1 cellular context compared by ENCODE assay signal in the genomic region with DNA sequence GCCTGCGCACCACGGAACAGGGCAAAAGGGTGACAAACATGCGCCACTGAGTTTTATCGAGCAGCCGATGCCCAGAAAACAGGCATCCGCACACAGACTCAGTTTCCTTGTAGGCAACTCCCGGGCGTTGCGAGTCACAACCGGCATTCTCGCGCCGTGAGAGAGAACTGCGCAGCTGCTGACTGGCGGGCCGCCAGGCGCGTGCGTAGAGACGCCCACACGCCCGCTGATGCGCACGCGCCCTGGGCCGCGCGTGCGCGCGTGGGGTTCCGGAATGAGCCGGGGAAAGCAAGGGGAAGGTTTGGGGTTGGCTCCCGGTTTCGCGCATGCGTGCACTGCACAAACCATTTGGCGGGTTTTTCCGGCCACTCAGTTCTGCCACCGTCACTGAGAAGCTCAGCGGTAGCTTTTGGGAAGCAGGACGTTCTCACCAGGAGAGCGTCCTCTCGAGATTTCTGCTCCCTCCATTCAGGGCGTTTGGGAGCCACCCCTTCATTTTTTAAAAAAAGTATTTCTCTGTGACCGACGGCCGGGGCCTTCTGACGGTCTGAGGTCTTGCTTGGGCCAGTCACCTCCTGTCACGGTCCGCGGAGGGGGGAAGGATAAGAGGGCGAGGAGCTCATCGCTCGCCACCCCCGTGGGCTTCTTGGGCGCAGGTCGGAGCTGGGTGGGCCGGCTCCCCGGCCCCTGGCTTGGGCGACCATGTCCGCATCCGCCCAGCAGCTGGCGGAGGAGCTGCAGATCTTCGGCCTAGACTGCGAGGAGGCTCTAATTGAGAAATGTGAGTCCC.
TF ChIP-seq lines count a peak whose summit lies in the region.

A gene with protein sequence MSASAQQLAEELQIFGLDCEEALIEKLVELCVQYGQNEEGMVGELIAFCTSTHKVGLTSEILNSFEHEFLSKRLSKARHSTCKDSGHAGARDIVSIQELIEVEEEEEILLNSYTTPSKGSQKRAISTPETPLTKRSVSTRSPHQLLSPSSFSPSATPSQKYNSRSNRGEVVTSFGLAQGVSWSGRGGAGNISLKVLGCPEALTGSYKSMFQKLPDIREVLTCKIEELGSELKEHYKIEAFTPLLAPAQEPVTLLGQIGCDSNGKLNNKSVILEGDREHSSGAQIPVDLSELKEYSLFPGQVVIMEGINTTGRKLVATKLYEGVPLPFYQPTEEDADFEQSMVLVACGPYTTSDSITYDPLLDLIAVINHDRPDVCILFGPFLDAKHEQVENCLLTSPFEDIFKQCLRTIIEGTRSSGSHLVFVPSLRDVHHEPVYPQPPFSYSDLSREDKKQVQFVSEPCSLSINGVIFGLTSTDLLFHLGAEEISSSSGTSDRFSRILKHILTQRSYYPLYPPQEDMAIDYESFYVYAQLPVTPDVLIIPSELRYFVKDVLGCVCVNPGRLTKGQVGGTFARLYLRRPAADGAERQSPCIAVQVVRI (plus strand): TSS at position 372 of the 790 bp plus-strand sequence. CDS start 331 bp downstream, at position 703.

TF ChIP-seq in GM12878, 131 proteins besides CTCF, POLR2A, EP300 and RAD21 (continued from another document and continues in another):
- TF ChIP-seq TAF1 (IDR thresholded peaks at IDR 0.05; ENCODE audit: borderline replicate concordance, low read depth, low read length) (peak; percentile 85; the same call in 1 of the 2 replicates), KDM1A (IDR thresholded peaks at IDR 0.05; ENCODE audit: borderline replicate concordance) (no peak), BCL11A (IDR thresholded peaks at IDR 0.05; ENCODE audit: low read depth, low read length) (no peak), SREBF2 (IDR thresholded peaks at IDR 0.05; ENCODE audit: low read length) (no peak), IRF4 (IDR thresholded peaks at IDR 0.05; ENCODE audit: low read depth, low read length) (0 out of 2 replicates have a peak, but pooled peaks have one; percentile 8), SMAD5 (IDR thresholded peaks at IDR 0.05; ENCODE audit: low read depth) (peak; percentile 90), HCFC1 (IDR thresholded peaks at IDR 0.05; ENCODE audit: low read length) (peak; percentile 32; the same call in 1 of the 2 replicates), RB1 (IDR thresholded peaks at IDR 0.05; ENCODE audit: borderline replicate concordance) (peak; percentile 97; the same call in 1 of the 2 replicates), BRCA1 (IDR thresholded peaks at IDR 0.05; ENCODE audit: low read depth, low read length) (no peak), EZH2 (IDR thresholded peaks at IDR 0.05; ENCODE audit: borderline replicate concordance, control insufficient read depth, low read depth, low read length) (no peak), BHLHE40 (IDR thresholded peaks at IDR 0.05; ENCODE audit: borderline replicate concordance in 1 of 2, low read depth in 2 of 2, low read length in 1 of 2) (peak; percentile 85 to 94), ASH2L (IDR thresholded peaks at IDR 0.05; ENCODE audit: borderline replicate concordance, low read depth) (no peak), ETV6 (conservative IDR thresholded peaks at IDR 0.05 in 1 of 2, IDR thresholded peaks at IDR 0.05 in 1 of 2; ENCODE audit: borderline replicate concordance in 1 of 2, low read depth in 1 of 2) (no peak), STAT3 (IDR thresholded peaks at IDR 0.05; ENCODE audit: low read depth, low read length) (no peak), JUND (IDR thresholded peaks at IDR 0.05; ENCODE audit: low read depth, low read length) (no peak), SIN3A (IDR thresholded peaks at IDR 0.05; ENCODE audit: low read depth, low read length) (peak; percentile 83), SIX5 (IDR thresholded peaks at IDR 0.05; ENCODE audit: low read depth, low read length, severe bottlenecking) (no peak), BMI1 (IDR thresholded peaks at IDR 0.05; ENCODE audit: borderline replicate concordance) (no peak), GABPA (IDR thresholded peaks at IDR 0.05; ENCODE audit: low read depth) (no peak), EGR1 (IDR thresholded peaks at IDR 0.05; ENCODE audit: borderline replicate concordance in 1 of 2, low read depth in 2 of 2, low read length in 2 of 2) (peak in 1 of 2 experiments; percentile 96; a peak in 2 of 3 replicates), IKZF1 (conservative IDR thresholded peaks at IDR 0.05) (peak; percentile 100), TBL1XR1 (IDR thresholded peaks at IDR 0.05; ENCODE audit: low read depth, low read length) (no peak), GATAD2B (conservative IDR thresholded peaks at IDR 0.05; ENCODE audit: low read depth) (peak; percentile 17; the same call in 1 of the 2 replicates), CBFB (IDR thresholded peaks at IDR 0.05; ENCODE audit: low read depth) (peak; percentile 58), KAT2A (conservative IDR thresholded peaks at IDR 0.05; ENCODE audit: control insufficient read depth, low read depth, low read length) (no peak), ZNF24 (IDR thresholded peaks at IDR 0.05) (no peak), RBBP5 (conservative IDR thresholded peaks at IDR 0.05) (no peak)
- TF ChIP-seq, protein P1, sequence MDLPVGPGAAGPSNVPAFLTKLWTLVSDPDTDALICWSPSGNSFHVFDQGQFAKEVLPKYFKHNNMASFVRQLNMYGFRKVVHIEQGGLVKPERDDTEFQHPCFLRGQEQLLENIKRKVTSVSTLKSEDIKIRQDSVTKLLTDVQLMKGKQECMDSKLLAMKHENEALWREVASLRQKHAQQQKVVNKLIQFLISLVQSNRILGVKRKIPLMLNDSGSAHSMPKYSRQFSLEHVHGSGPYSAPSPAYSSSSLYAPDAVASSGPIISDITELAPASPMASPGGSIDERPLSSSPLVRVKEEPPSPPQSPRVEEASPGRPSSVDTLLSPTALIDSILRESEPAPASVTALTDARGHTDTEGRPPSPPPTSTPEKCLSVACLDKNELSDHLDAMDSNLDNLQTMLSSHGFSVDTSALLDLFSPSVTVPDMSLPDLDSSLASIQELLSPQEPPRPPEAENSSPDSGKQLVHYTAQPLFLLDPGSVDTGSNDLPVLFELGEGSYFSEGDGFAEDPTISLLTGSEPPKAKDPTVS (IDR thresholded peaks at IDR 0.05; ENCODE audit: low read depth, low read length) = no peak
- TF ChIP-seq, protein P2, sequence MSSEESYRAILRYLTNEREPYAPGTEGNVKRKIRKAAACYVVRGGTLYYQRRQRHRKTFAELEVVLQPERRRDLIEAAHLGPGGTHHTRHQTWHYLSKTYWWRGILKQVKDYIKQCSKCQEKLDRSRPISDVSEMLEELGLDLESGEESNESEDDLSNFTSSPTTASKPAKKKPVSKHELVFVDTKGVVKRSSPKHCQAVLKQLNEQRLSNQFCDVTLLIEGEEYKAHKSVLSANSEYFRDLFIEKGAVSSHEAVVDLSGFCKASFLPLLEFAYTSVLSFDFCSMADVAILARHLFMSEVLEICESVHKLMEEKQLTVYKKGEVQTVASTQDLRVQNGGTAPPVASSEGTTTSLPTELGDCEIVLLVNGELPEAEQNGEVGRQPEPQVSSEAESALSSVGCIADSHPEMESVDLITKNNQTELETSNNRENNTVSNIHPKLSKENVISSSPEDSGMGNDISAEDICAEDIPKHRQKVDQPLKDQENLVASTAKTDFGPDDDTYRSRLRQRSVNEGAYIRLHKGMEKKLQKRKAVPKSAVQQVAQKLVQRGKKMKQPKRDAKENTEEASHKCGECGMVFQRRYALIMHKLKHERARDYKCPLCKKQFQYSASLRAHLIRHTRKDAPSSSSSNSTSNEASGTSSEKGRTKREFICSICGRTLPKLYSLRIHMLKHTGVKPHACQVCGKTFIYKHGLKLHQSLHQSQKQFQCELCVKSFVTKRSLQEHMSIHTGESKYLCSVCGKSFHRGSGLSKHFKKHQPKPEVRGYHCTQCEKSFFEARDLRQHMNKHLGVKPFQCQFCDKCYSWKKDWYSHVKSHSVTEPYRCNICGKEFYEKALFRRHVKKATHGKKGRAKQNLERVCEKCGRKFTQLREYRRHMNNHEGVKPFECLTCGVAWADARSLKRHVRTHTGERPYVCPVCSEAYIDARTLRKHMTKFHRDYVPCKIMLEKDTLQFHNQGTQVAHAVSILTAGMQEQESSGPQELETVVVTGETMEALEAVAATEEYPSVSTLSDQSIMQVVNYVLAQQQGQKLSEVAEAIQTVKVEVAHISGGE (CRISPR knock-in tag; IDR thresholded peaks at IDR 0.05) = no peak
- TF ChIP-seq, protein P3, sequence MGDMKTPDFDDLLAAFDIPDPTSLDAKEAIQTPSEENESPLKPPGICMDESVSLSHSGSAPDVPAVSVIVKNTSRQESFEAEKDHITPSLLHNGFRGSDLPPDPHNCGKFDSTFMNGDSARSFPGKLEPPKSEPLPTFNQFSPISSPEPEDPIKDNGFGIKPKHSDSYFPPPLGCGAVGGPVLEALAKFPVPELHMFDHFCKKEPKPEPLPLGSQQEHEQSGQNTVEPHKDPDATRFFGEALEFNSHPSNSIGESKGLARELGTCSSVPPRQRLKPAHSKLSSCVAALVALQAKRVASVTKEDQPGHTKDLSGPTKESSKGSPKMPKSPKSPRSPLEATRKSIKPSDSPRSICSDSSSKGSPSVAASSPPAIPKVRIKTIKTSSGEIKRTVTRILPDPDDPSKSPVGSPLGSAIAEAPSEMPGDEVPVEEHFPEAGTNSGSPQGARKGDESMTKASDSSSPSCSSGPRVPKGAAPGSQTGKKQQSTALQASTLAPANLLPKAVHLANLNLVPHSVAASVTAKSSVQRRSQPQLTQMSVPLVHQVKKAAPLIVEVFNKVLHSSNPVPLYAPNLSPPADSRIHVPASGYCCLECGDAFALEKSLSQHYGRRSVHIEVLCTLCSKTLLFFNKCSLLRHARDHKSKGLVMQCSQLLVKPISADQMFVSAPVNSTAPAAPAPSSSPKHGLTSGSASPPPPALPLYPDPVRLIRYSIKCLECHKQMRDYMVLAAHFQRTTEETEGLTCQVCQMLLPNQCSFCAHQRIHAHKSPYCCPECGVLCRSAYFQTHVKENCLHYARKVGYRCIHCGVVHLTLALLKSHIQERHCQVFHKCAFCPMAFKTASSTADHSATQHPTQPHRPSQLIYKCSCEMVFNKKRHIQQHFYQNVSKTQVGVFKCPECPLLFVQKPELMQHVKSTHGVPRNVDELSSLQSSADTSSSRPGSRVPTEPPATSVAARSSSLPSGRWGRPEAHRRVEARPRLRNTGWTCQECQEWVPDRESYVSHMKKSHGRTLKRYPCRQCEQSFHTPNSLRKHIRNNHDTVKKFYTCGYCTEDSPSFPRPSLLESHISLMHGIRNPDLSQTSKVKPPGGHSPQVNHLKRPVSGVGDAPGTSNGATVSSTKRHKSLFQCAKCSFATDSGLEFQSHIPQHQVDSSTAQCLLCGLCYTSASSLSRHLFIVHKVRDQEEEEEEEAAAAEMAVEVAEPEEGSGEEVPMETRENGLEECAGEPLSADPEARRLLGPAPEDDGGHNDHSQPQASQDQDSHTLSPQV (IDR thresholded peaks at IDR 0.05) = no peak
- TF ChIP-seq, protein P4, sequence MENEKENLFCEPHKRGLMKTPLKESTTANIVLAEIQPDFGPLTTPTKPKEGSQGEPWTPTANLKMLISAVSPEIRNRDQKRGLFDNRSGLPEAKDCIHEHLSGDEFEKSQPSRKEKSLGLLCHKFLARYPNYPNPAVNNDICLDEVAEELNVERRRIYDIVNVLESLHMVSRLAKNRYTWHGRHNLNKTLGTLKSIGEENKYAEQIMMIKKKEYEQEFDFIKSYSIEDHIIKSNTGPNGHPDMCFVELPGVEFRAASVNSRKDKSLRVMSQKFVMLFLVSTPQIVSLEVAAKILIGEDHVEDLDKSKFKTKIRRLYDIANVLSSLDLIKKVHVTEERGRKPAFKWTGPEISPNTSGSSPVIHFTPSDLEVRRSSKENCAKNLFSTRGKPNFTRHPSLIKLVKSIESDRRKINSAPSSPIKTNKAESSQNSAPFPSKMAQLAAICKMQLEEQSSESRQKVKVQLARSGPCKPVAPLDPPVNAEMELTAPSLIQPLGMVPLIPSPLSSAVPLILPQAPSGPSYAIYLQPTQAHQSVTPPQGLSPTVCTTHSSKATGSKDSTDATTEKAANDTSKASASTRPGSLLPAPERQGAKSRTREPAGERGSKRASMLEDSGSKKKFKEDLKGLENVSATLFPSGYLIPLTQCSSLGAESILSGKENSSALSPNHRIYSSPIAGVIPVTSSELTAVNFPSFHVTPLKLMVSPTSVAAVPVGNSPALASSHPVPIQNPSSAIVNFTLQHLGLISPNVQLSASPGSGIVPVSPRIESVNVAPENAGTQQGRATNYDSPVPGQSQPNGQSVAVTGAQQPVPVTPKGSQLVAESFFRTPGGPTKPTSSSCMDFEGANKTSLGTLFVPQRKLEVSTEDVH (IDR thresholded peaks at IDR 0.05; ENCODE audit: low read depth, partially characterized antibody) = peak; percentile 73
- TF ChIP-seq, protein P5, sequence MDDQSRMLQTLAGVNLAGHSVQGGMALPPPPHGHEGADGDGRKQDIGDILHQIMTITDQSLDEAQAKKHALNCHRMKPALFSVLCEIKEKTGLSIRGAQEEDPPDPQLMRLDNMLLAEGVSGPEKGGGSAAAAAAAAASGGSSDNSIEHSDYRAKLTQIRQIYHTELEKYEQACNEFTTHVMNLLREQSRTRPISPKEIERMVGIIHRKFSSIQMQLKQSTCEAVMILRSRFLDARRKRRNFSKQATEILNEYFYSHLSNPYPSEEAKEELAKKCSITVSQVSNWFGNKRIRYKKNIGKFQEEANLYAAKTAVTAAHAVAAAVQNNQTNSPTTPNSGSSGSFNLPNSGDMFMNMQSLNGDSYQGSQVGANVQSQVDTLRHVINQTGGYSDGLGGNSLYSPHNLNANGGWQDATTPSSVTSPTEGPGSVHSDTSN (IDR thresholded peaks at IDR 0.05; ENCODE audit: insufficient replicate concordance, low read depth, low read length) = peak; percentile 36
- TF ChIP-seq, protein P6, sequence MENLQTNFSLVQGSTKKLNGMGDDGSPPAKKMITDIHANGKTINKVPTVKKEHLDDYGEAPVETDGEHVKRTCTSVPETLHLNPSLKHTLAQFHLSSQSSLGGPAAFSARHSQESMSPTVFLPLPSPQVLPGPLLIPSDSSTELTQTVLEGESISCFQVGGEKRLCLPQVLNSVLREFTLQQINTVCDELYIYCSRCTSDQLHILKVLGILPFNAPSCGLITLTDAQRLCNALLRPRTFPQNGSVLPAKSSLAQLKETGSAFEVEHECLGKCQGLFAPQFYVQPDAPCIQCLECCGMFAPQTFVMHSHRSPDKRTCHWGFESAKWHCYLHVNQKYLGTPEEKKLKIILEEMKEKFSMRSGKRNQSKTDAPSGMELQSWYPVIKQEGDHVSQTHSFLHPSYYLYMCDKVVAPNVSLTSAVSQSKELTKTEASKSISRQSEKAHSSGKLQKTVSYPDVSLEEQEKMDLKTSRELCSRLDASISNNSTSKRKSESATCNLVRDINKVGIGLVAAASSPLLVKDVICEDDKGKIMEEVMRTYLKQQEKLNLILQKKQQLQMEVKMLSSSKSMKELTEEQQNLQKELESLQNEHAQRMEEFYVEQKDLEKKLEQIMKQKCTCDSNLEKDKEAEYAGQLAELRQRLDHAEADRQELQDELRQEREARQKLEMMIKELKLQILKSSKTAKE (IDR thresholded peaks at IDR 0.05; ENCODE audit: low read depth, poor library complexity, severe bottlenecking) = no peak
- TF ChIP-seq, protein P7, sequence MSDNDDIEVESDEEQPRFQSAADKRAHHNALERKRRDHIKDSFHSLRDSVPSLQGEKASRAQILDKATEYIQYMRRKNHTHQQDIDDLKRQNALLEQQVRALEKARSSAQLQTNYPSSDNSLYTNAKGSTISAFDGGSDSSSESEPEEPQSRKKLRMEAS (IDR thresholded peaks at IDR 0.05; ENCODE audit: low read depth, low read length) = no peak
- TF ChIP-seq, protein P8, sequence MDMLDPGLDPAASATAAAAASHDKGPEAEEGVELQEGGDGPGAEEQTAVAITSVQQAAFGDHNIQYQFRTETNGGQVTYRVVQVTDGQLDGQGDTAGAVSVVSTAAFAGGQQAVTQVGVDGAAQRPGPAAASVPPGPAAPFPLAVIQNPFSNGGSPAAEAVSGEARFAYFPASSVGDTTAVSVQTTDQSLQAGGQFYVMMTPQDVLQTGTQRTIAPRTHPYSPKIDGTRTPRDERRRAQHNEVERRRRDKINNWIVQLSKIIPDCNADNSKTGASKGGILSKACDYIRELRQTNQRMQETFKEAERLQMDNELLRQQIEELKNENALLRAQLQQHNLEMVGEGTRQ (IDR thresholded peaks at IDR 0.05; ENCODE audit: borderline replicate concordance, low read depth, low read length) = no peak
